Comparison of ENCODE assay signal across 9 cellular contexts in genomic region chr9:129620669-129621295, GRCh38. TPM values are rescaled to one million over a fixed set of nuclear protein-coding genes. Genes with fewer than 3 reads are reported as not detected.
DNase-seq lines count a peak whose midpoint lies in the region; ATAC-seq and TF ChIP-seq lines count a peak whose summit lies in the region.
"Had no signal": no experiment of that assay in that cellular context is flagged by ENCODE, and none has a peak within 500 bp of the region (broad histone marks: within the 10 kb centered on the region; RNA-seq: fewer than 3 reads in every experiment).

Gene C9orf50 (minus strand): TSS chr9:129621101. CDS start chr9:129620574, 527 bp downstream.

- peak within 1 kb of the TSS; percentile 49 for H3K4me3 Mint-ChIP-seq in natural killer cell
- no peak within 1 kb of the TSS for H3K4me3 Mint-ChIP-seq in natural killer cell treated with Interleukin-12 subunit alpha and Interleukin-12 subunit beta and Interleukin-15 and Interleukin-18, amount 100 ng/mL, for 72 hours
- peak within 1 kb of the TSS in 6 of 8 donors; percentile 29 to 83 (median 46) for H3K4me3 Mint-ChIP-seq in naive B cell

- peak within 1 kb of the TSS; percentile 57 for H3K4me3 ChIP-seq in choroid plexus epithelial cell (ENCODE audit: low read depth, low read length)

- H3K36me3 Mint-ChIP-seq in natural killer cell (no peaks in the 10 kb centered on the region), naive B cell (no peaks in the 10 kb centered on the region)
- no peaks in the 10 kb centered on the region for H3K36me3 Mint-ChIP-seq in natural killer cell treated with Interleukin-12 subunit alpha and Interleukin-12 subunit beta and Interleukin-15 and Interleukin-18, amount 100 ng/mL, for 72 hours

- no peak for DNase-seq in natural killer cell
- no peak for DNase-seq in natural killer cell treated with Interleukin-12 subunit alpha and Interleukin-12 subunit beta and Interleukin-15 and Interleukin-18, amount 100 ng/mL, for 72 hours (ENCODE audit: low spot score)
- no peak for DNase-seq in choroid plexus epithelial cell (ENCODE audit: low read depth)
- DNase-seq in naive B cell, result no peak
- DNase-seq in OCI-M1 (lab: John Stamatoyannopoulos, UW), result no peak
- DNase-seq in kidney tubule cell (ENCODE audit: low spot score), result no peak
- DNase-seq in Ammon's horn (ENCODE audit: low spot score), result no peak
- DNase-seq: effector memory CD4-positive, alpha-beta T cell had no signal

- ATAC-seq in natural killer cell (no peak), naive B cell (ENCODE audit: low read depth in 2 of 2) (no peak), HG03039 (IDR thresholded peaks at IDR 0.05; ENCODE audit: unreplicated experiment) (no peak)
- no peak for ATAC-seq in natural killer cell treated with Interleukin-12 subunit alpha and Interleukin-12 subunit beta and Interleukin-15 and Interleukin-18, amount 100 ng/mL, for 72 hours

- intact Hi-C loops in natural killer cell (cut with micrococcal nuclease), result no loop called here

- H3K27ac Mint-ChIP-seq in natural killer cell (no peak within 1 kb of the TSS), naive B cell (peak within 1 kb of the TSS in 1 of 6 donors; percentile 64)
- H3K27ac Mint-ChIP-seq in natural killer cell treated with Interleukin-12 subunit alpha and Interleukin-12 subunit beta and Interleukin-15 and Interleukin-18, amount 100 ng/mL, for 72 hours, result no peak within 1 kb of the TSS

- peaks cover 5 to 11% of the 10 kb centered on the region in 2 donors for H3K4me1 Mint-ChIP-seq in natural killer cell
- peaks cover 14 to 19% of the 10 kb centered on the region in 2 donors for H3K4me1 Mint-ChIP-seq in natural killer cell treated with Interleukin-12 subunit alpha and Interleukin-12 subunit beta and Interleukin-15 and Interleukin-18, amount 100 ng/mL, for 72 hours (ENCODE audit: low read depth in 2 of 2)
- H3K4me1 Mint-ChIP-seq in naive B cell, result peaks cover 15 to 24% (median 17%) of the 10 kb centered on the region in 3 donors

- TF ChIP-seq CTCF in natural killer cell (IDR thresholded peaks at IDR 0.05), result no peak
- TF ChIP-seq CTCF in choroid plexus epithelial cell (conservative IDR thresholded peaks at IDR 0.05; ENCODE audit: low read depth, low read length), result no peak

- H3K27me3 Mint-ChIP-seq in natural killer cell (ENCODE audit: low read depth in 2 of 2) (peaks cover 16 to 20% of the 10 kb centered on the region in 2 donors), naive B cell (peaks cover 26 to 53% (median 39%) of the 10 kb centered on the region in 3 donors)
- H3K27me3 Mint-ChIP-seq in natural killer cell treated with Interleukin-12 subunit alpha and Interleukin-12 subunit beta and Interleukin-15 and Interleukin-18, amount 100 ng/mL, for 72 hours, result peaks cover 19 to 21% of the 10 kb centered on the region in 2 donors

- no peaks in the 10 kb centered on the region for H3K9me3 Mint-ChIP-seq in natural killer cell
- H3K9me3 Mint-ChIP-seq in natural killer cell treated with Interleukin-12 subunit alpha and Interleukin-12 subunit beta and Interleukin-15 and Interleukin-18, amount 100 ng/mL, for 72 hours, result no peaks in the 10 kb centered on the region
- peaks cover 0 to 4% (median 0%) of the 10 kb centered on the region in 7 donors for H3K9me3 Mint-ChIP-seq in naive B cell

RNA-seq across cellular contexts. Expression of gene C9orf50, which starts in this region (rescaled TPM):
- total RNA-seq in natural killer cell, result not detected
- not detected for total RNA-seq in natural killer cell treated with Interleukin-12 subunit alpha and Interleukin-12 subunit beta and Interleukin-15 and Interleukin-18, amount 100 ng/mL, for 72 hours
- not detected for polyA plus RNA-seq in naive B cell (ENCODE audit: low read depth in 6 of 6)
